Comparison of ENCODE assay signal across 1 cellular context in the genomic region with DNA sequence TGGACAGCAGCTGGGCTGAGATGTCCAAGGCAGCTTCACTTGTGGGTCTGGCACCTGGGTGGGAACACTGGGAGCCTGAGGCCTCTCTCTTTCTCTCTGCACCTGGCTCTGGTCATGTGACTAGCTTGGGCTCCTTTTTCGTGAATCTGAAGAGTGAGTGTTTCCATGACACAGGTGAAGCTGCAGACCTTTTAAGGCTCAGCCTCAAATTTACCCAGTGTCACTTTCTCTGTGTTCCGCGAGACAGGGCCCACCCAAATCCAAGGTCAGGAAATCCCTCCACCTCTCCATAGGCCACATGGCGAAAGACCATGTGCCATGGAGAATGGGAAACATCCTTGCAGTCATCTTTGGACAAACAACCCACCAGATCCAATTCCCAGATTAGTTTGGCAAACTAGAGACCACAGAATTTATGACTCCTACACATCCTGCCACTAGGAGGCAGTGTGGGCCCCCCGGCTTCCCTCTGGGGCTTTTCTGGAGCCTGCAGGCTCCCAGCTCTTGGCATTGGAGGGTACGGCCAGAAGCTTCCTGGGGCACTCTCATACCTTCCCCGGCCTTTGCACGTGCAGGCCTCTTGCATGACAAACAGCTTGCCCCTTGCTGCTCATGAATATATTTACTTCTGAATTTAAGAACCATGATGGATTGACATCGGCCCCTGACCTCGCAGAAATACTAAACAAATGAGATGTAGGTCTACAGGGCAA.
TF ChIP-seq lines count a peak whose summit lies in the region.

No MANE protein-coding gene starts in this region.

TF ChIP-seq in K562, 482 proteins besides CTCF, POLR2A, EP300 and RAD21 (continued from another document):
- TF ChIP-seq POLR2H (tag; IDR thresholded peaks at IDR 0.05; ENCODE audit: low read depth) (no peak), SRSF9 (IDR thresholded peaks at IDR 0.05; ENCODE audit: borderline replicate concordance, low read depth, low read length) (no peak), NR3C1 (CRISPR knock-in tag; IDR thresholded peaks at IDR 0.05) (no peak), ZKSCAN3 (CRISPR knock-in tag; IDR thresholded peaks at IDR 0.05) (no peak), CCAR2 (IDR thresholded peaks at IDR 0.05; ENCODE audit: low read depth, low read length) (no peak), ZNF239 (CRISPR knock-in tag; IDR thresholded peaks at IDR 0.05) (peak; percentile 42; the same call in 1 of the 2 replicates), KLF6 (CRISPR knock-in tag; IDR thresholded peaks at IDR 0.05; ENCODE audit: borderline replicate concordance) (peak; percentile 76; the same call in 1 of the 2 replicates), MCM7 (IDR thresholded peaks at IDR 0.05) (no peak), RAD51 (IDR thresholded peaks at IDR 0.05; ENCODE audit: borderline replicate concordance, low read depth) (peak; percentile 65; the same call in 1 of the 2 replicates), NR2C1 (IDR thresholded peaks at IDR 0.05) (no peak; the same call in 1 of the 2 replicates), NR2C1 (tag; IDR thresholded peaks at IDR 0.05) (no peak), NCOA2 (IDR thresholded peaks at IDR 0.05; ENCODE audit: partially characterized antibody in 2 of 2) (no peak), TRIM24 (IDR thresholded peaks at IDR 0.05) (no peak), PRPF4 (IDR thresholded peaks at IDR 0.05; ENCODE audit: insufficient read depth, low read depth, low read length, poor library complexity, severe bottlenecking) (no peak), ZKSCAN8 (CRISPR knock-in tag; IDR thresholded peaks at IDR 0.05) (no peak), SIN3B (IDR thresholded peaks at IDR 0.05; ENCODE audit: low read depth) (no peak), DPF2 (IDR thresholded peaks at IDR 0.05) (peak; percentile 75), FOXJ2 (tag; IDR thresholded peaks at IDR 0.05) (no peak), CBX5 (IDR thresholded peaks at IDR 0.05; ENCODE audit: borderline replicate concordance, low read depth) (no peak), ADNP (tag; IDR thresholded peaks at IDR 0.05) (no peak), ZNF197 (CRISPR knock-in tag; IDR thresholded peaks at IDR 0.05; ENCODE audit: low read depth) (no peak)
- TF ChIP-seq, protein P1, sequence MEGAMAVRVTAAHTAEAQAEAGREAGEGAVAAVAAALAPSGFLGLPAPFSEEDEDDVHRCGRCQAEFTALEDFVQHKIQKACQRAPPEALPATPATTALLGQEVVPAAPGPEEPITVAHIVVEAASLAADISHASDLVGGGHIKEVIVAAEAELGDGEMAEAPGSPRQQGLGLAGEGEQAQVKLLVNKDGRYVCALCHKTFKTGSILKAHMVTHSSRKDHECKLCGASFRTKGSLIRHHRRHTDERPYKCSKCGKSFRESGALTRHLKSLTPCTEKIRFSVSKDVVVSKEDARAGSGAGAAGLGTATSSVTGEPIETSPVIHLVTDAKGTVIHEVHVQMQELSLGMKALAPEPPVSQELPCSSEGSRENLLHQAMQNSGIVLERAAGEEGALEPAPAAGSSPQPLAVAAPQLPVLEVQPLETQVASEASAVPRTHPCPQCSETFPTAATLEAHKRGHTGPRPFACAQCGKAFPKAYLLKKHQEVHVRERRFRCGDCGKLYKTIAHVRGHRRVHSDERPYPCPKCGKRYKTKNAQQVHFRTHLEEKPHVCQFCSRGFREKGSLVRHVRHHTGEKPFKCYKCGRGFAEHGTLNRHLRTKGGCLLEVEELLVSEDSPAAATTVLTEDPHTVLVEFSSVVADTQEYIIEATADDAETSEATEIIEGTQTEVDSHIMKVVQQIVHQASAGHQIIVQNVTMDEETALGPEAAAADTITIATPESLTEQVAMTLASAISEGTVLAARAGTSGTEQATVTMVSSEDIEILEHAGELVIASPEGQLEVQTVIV (CRISPR knock-in tag; IDR thresholded peaks at IDR 0.05; ENCODE audit: borderline replicate concordance) = no peak
- TF ChIP-seq, protein P2, sequence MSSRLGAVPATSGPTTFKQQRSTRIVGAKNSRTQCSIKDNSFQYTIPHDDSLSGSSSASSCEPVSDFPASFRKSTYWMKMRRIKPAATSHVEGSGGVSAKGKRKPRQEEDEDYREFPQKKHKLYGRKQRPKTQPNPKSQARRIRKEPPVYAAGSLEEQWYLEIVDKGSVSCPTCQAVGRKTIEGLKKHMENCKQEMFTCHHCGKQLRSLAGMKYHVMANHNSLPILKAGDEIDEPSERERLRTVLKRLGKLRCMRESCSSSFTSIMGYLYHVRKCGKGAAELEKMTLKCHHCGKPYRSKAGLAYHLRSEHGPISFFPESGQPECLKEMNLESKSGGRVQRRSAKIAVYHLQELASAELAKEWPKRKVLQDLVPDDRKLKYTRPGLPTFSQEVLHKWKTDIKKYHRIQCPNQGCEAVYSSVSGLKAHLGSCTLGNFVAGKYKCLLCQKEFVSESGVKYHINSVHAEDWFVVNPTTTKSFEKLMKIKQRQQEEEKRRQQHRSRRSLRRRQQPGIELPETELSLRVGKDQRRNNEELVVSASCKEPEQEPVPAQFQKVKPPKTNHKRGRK (tag; IDR thresholded peaks at IDR 0.05) = no peak
- TF ChIP-seq, protein P3, sequence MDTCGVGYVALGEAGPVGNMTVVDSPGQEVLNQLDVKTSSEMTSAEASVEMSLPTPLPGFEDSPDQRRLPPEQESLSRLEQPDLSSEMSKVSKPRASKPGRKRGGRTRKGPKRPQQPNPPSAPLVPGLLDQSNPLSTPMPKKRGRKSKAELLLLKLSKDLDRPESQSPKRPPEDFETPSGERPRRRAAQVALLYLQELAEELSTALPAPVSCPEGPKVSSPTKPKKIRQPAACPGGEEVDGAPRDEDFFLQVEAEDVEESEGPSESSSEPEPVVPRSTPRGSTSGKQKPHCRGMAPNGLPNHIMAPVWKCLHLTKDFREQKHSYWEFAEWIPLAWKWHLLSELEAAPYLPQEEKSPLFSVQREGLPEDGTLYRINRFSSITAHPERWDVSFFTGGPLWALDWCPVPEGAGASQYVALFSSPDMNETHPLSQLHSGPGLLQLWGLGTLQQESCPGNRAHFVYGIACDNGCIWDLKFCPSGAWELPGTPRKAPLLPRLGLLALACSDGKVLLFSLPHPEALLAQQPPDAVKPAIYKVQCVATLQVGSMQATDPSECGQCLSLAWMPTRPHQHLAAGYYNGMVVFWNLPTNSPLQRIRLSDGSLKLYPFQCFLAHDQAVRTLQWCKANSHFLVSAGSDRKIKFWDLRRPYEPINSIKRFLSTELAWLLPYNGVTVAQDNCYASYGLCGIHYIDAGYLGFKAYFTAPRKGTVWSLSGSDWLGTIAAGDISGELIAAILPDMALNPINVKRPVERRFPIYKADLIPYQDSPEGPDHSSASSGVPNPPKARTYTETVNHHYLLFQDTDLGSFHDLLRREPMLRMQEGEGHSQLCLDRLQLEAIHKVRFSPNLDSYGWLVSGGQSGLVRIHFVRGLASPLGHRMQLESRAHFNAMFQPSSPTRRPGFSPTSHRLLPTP (IDR thresholded peaks at IDR 0.05; ENCODE audit: borderline replicate concordance, extremely low read depth, insufficient read length) = no peak
- TF ChIP-seq, protein P4, sequence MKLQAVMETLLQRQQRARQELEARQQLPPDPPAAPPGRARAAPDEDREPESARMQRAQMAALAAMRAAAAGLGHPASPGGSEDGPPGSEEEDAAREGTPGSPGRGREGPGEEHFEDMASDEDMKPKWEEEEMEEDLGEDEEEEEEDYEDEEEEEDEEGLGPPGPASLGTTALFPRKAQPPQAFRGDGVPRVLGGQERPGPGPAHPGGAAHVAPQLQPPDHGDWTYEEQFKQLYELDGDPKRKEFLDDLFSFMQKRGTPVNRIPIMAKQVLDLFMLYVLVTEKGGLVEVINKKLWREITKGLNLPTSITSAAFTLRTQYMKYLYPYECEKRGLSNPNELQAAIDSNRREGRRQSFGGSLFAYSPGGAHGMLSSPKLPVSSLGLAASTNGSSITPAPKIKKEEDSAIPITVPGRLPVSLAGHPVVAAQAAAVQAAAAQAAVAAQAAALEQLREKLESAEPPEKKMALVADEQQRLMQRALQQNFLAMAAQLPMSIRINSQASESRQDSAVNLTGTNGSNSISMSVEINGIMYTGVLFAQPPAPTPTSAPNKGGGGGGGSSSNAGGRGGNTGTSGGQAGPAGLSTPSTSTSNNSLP (IDR thresholded peaks at IDR 0.05; ENCODE audit: borderline replicate concordance, low read depth, low read length) = no peak
- TF ChIP-seq, protein P5, sequence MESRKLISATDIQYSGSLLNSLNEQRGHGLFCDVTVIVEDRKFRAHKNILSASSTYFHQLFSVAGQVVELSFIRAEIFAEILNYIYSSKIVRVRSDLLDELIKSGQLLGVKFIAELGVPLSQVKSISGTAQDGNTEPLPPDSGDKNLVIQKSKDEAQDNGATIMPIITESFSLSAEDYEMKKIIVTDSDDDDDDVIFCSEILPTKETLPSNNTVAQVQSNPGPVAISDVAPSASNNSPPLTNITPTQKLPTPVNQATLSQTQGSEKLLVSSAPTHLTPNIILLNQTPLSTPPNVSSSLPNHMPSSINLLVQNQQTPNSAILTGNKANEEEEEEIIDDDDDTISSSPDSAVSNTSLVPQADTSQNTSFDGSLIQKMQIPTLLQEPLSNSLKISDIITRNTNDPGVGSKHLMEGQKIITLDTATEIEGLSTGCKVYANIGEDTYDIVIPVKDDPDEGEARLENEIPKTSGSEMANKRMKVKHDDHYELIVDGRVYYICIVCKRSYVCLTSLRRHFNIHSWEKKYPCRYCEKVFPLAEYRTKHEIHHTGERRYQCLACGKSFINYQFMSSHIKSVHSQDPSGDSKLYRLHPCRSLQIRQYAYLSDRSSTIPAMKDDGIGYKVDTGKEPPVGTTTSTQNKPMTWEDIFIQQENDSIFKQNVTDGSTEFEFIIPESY (CRISPR knock-in tag; IDR thresholded peaks at IDR 0.05) = peak; percentile 79
- TF ChIP-seq, protein P6, sequence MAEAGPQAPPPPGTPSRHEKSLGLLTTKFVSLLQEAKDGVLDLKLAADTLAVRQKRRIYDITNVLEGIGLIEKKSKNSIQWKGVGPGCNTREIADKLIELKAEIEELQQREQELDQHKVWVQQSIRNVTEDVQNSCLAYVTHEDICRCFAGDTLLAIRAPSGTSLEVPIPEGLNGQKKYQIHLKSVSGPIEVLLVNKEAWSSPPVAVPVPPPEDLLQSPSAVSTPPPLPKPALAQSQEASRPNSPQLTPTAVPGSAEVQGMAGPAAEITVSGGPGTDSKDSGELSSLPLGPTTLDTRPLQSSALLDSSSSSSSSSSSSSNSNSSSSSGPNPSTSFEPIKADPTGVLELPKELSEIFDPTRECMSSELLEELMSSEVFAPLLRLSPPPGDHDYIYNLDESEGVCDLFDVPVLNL (CRISPR knock-in tag; IDR thresholded peaks at IDR 0.05; ENCODE audit: low read depth) = no peak
